ENCODE assay signal across 15 cellular contexts in the genomic region with DNA sequence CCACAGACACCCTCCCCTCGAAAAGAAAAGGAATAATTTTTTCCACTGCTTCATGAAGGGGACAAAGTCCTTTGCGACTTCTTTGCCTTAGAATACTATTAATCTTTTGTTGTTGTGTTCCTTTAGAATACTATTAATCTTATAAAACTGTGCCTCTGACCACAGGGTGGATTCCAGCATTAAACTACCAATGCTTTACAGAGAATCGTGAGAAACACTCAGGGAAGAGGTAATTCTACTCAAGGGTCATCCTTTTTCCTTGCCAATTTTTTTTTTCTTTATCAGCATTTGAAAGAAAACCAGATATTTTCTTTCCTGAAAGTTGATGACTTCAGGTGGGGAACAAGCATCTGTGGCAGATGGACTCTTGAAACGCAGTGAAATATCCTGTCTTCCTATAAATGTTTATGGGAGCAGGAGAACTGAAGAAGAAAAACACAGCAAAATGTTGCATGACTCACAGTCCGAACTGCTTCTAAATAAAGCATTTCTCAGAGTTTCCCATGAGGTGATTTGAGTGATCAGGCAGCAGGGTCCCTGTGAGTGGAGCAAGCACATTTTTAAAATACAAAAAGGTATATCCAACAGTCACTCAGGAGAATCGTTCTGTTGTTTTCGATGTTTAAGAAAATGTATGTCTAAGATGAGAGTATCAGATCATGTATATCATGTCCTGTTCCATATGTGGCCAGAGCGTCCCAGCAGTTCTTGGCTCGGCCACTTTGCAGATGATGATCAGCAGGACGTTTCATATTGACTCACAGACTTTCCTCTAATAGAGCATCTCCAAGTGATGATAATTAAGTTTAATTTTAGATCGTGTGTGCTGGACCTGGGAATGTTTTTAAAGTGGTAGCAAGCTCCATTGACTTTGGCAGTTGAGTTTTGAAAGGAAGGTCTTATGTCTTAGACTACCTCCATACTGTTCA.
DNase-seq lines count a peak whose midpoint lies in the region; ATAC-seq and TF ChIP-seq lines count a peak whose summit lies in the region.
"Had no signal": no experiment of that assay in that cellular context is flagged by ENCODE, and none has a peak within 500 bp of the region (broad histone marks: within the 10 kb centered on the region; RNA-seq: fewer than 3 reads in every experiment).

No MANE protein-coding gene starts in this region.

- peaks cover 41% of the 10 kb centered on the region for H3K4me1 ChIP-seq in osteoblast (ENCODE audit: insufficient read depth, low read length)

- peak overlapping the region; percentile 69 for H3K27ac ChIP-seq in AG04450 (ENCODE audit: low read depth, low read length)
- H3K27ac ChIP-seq in osteoblast (ENCODE audit: low read depth, low read length) = peak overlapping the region; percentile 94
- H3K27ac ChIP-seq: upper lobe of right lung had no signal

- POLR2A ChIA-PET in AG04450 (lab: Yijun Ruan, JAX) = no interaction called here

- H3K4me3 ChIP-seq in AG04450 (ENCODE audit: low read depth, low read length) (no peak overlapping the region), osteoblast (ENCODE audit: insufficient read depth, low read length) (no peak overlapping the region)
- H3K4me3 ChIP-seq: upper lobe of right lung had no signal

- CTCF ChIA-PET in AG04450 (lab: Charles Lee) = interaction anchor here (1.3 kb wide), 2 partner anchors 14 to 152 kb away, joined by 3 to 4 read pairs; no protein-coding TSS in a partner anchor

- H3K9me3 ChIP-seq in AG04450 (ENCODE audit: control insufficient read depth, insufficient read depth, low read length) (no peaks in the 10 kb centered on the region), osteoblast (ENCODE audit: low read depth, low read length) (no peaks in the 10 kb centered on the region)
- H3K9me3 ChIP-seq: upper lobe of right lung had no signal

- H3K27me3 ChIP-seq in AG04450 (ENCODE audit: control insufficient read depth, insufficient read depth, low read length) (no peaks in the 10 kb centered on the region), osteoblast (ENCODE audit: insufficient read depth, low read length) (no peaks in the 10 kb centered on the region)
- H3K27me3 ChIP-seq: upper lobe of right lung had no signal

- no peaks in the 10 kb centered on the region for H3K36me3 ChIP-seq in osteoblast (ENCODE audit: insufficient read depth, low read length)
- H3K36me3 ChIP-seq: upper lobe of right lung had no signal

- H4K20me1 ChIP-seq in osteoblast (ENCODE audit: insufficient read depth, low read length) = no peaks in the 10 kb centered on the region

- peak overlapping the region; percentile 46 for H3K4me2 ChIP-seq in osteoblast (ENCODE audit: insufficient read depth, low read length)

- H3K79me2 ChIP-seq in osteoblast (ENCODE audit: insufficient read depth, low read length) = no peaks in the 10 kb centered on the region

- H2AFZ ChIP-seq in osteoblast (ENCODE audit: low read length) = no peak overlapping the region

- ATAC-seq in HG03039 (IDR thresholded peaks at IDR 0.05; ENCODE audit: unreplicated experiment) (no peak), GM19463 (IDR thresholded peaks at IDR 0.05; ENCODE audit: unreplicated experiment) (no peak)
- ATAC-seq: upper lobe of right lung had no signal

- DNase-seq in AG04450 (ENCODE audit: low read depth, low spot score) (no peak), LHCN-M2 (ENCODE audit: low read depth) (peak; percentile 91), dedifferentiated amniotic fluid mesenchymal stem cell (ENCODE audit: extremely low spot score) (peak; percentile 60), osteoblast (ENCODE audit: insufficient read length, low spot score, missing footprints) (peak; percentile 43)
- DNase-seq in effector CD4-positive, alpha-beta T cell = no peak
- DNase-seq in activated effector memory CD4-positive, alpha-beta T cell treated with anti-CD3 and anti-CD28 coated beads, Interleukin-2, amount 50 U/mL, for 16 hours = no peak
- DNase-seq: activated B cell treated with CpG ODN at 0.5 μM for 24 hours; activated gamma-delta T cell; CD4-positive, CD25-positive, alpha-beta regulatory T cell; NCI-H2081 treated with DMSO at 0.1 percent for 48 hours; nephron progenitor cell; SHP77 treated with DMSO at 0.1 percent for 48 hours; upper lobe of right lung had no signal

- TF ChIP-seq CTCF in AG04450 (IDR thresholded peaks at IDR 0.05; ENCODE audit: low read depth, low read length) = no peak
- TF ChIP-seq CTCF in osteoblast (IDR thresholded peaks at IDR 0.05; ENCODE audit: extremely low read depth, low read depth, low read length) = no peak

Comparison
In these comparisons a context has a peak if more than half of its experiments do, and no peak if none do; other contexts are left out.
1. DNase-seq: peak in LHCN-M2 (single experiment), dedifferentiated amniotic fluid mesenchymal stem cell (single experiment) and osteoblast (single experiment); none in AG04450 (single experiment), effector CD4-positive, alpha-beta T cell (single experiment) and activated effector memory CD4-positive, alpha-beta T cell treated with anti-CD3 and anti-CD28 coated beads, Interleukin-2, amount 50 U/mL, for 16 hours (single experiment).